15 cellular contexts compared by ENCODE assay signal in genomic region chr1:228308628-228309547, GRCh38.
DNase-seq lines count a peak whose midpoint lies in the region; ATAC-seq, FAIRE-seq and TF ChIP-seq lines count a peak whose summit lies in the region.
"Had no signal": no experiment of that assay in that cellular context is flagged by ENCODE, and none has a peak within 500 bp of the region (broad histone marks: within the 10 kb centered on the region; RNA-seq: fewer than 3 reads in every experiment).

No MANE protein-coding gene starts in this region.

- no peaks in the 10 kb centered on the region for H3K36me3 ChIP-seq in K562 (ENCODE audit: control insufficient read depth, insufficient read depth, low read length)
- H3K36me3 ChIP-seq in osteoblast (ENCODE audit: insufficient read depth, low read length) = no peaks in the 10 kb centered on the region

- H3K9me1 ChIP-seq in K562 (ENCODE audit: control insufficient read depth, insufficient read depth, low read length) = no peaks in the 10 kb centered on the region

- H3K4me1 Mint-ChIP-seq in activated naive CD4-positive, alpha-beta T cell treated with anti-CD3 and anti-CD28 coated beads, Interleukin-2, amount 10 ng/mL, durations not matched to agents 7 days and 5 days = no peaks in the 10 kb centered on the region
- H3K4me1 Mint-ChIP-seq in activated naive CD4-positive, alpha-beta T cell treated with anti-CD3 and anti-CD28 coated beads for 36 hours (ENCODE audit: low read depth) = no peaks in the 10 kb centered on the region
- H3K4me1 Mint-ChIP-seq: mesothelial cell of epicardium had no signal

- intact Hi-C loops in activated naive CD4-positive, alpha-beta T cell treated with anti-CD3 and anti-CD28 coated beads for 36 hours (cut with micrococcal nuclease) = no loop called here
- intact Hi-C loops in K562 (cut with micrococcal nuclease) = no loop called here

- peak; percentile 13 for DNase-seq in activated naive CD4-positive, alpha-beta T cell treated with anti-CD3 and anti-CD28 coated beads, Interleukin-2, amount 10 ng/mL, durations not matched to agents 7 days and 5 days
- DNase-seq in activated naive CD4-positive, alpha-beta T cell treated with anti-CD3 and anti-CD28 coated beads for 36 hours = no peak
- DNase-seq in HT-29 (ENCODE audit: low spot score) (peak; percentile 32), K562 (ENCODE audit: extremely low read depth in 1 of 4, low spot score in 3 of 4) (peak in 3 of 4 experiments; percentile 40 to 49 (median 41)), osteoblast (ENCODE audit: insufficient read length, low spot score, missing footprints) (peak; percentile 70), NCI-H2029 (lab: John Stamatoyannopoulos, UW) (no peak), cerebellar cortex (ENCODE audit: low spot score) (no peak)
- DNase-seq: activated naive CD4-positive, alpha-beta T cell treated with Interleukin-2 at 50 U/mL for 16 hours; hippocampal formation; OCI-M1; T-helper 9 cell had no signal

- no peak for TF ChIP-seq EP300 in K562 (IDR thresholded peaks at IDR 0.05; ENCODE audit: low read length)

- H3K27ac Mint-ChIP-seq in activated naive CD4-positive, alpha-beta T cell treated with anti-CD3 and anti-CD28 coated beads, Interleukin-2, amount 10 ng/mL, durations not matched to agents 7 days and 5 days = no peak overlapping the region
- H3K27ac Mint-ChIP-seq in activated naive CD4-positive, alpha-beta T cell treated with anti-CD3 and anti-CD28 coated beads for 36 hours = no peak overlapping the region
- H3K27ac Mint-ChIP-seq: mesothelial cell of epicardium had no signal

- H3K9me3 ChIP-seq in K562 (replicated peaks; ENCODE audit: control insufficient read depth, insufficient read depth, low read depth, low read length) (peaks cover 4% of the 10 kb centered on the region; the same call in 1 of the 2 replicates), osteoblast (ENCODE audit: low read depth, low read length) (peaks cover 2% of the 10 kb centered on the region)

- ATAC-seq in K562 = peak; percentile 69
- no peak for ATAC-seq in HG03521 (IDR thresholded peaks at IDR 0.05; ENCODE audit: unreplicated experiment)

- no TSS peak for BruUV-seq in K562 (replicated peaks; lab: Mats Ljungman, UMichigan)

- H3K27me3 ChIP-seq in K562 (ENCODE audit: control insufficient read depth in 2 of 2, insufficient read depth in 2 of 2, low read length in 2 of 2) (peaks cover 18 to 58% of the 10 kb centered on the region in 2 experiments; a peak in 4 of 5 replicates), osteoblast (ENCODE audit: insufficient read depth, low read length) (no peaks in the 10 kb centered on the region)

- H3K4me2 ChIP-seq in K562 (ENCODE audit: insufficient read depth, low read length) = no peak overlapping the region
- H3K4me2 ChIP-seq in osteoblast (ENCODE audit: insufficient read depth, low read length) = no peak overlapping the region

- no peak overlapping the region for H3K27ac ChIP-seq in K562 (ENCODE audit: extremely low read depth, low read depth, low read length)
- H3K27ac ChIP-seq in osteoblast (ENCODE audit: low read depth, low read length) = no peak overlapping the region
- H3K27ac ChIP-seq: esophagus muscularis mucosa had no signal

- no peak overlapping the region for H3K4me3 ChIP-seq in K562
- no peak overlapping the region for H3K4me3 ChIP-seq in osteoblast (ENCODE audit: insufficient read depth, low read length)
- H3K4me3 ChIP-seq: esophagus muscularis mucosa had no signal

- WGBS in K562 (ENCODE audit: insufficient coverage, low coverage, missing lambda C conversion rate) = under 1% methylated on average over 11 of the region's 11 CpGs

- no peak for FAIRE-seq in K562 (lab: Jason Lieb, UNC)
- FAIRE-seq: urothelium cell line had no signal

- TF ChIP-seq CTCF in K562 (IDR thresholded peaks at IDR 0.05 in 2 of 3, conservative IDR thresholded peaks at IDR 0.05 in 1 of 3; ENCODE audit: insufficient read depth in 2 of 3, low read depth in 1 of 3, low read length in 3 of 3) = peak; percentile 28 to 44 (median 36); a peak in 5 of 6 replicates
- no peak for TF ChIP-seq CTCF in osteoblast (IDR thresholded peaks at IDR 0.05; ENCODE audit: extremely low read depth, low read depth, low read length)

- 0 out of 4 replicates have a peak, but pooled peaks of 1 of the 2 experiments have one; percentile 10 for TF ChIP-seq RAD21 in K562 (CRISPR knock-in tag; conservative IDR thresholded peaks at IDR 0.05 in 1 of 2, IDR thresholded peaks at IDR 0.05 in 1 of 2)

- H3K27me3 Mint-ChIP-seq in activated naive CD4-positive, alpha-beta T cell treated with anti-CD3 and anti-CD28 coated beads, Interleukin-2, amount 10 ng/mL, durations not matched to agents 7 days and 5 days = no peaks in the 10 kb centered on the region
- no peaks in the 10 kb centered on the region for H3K27me3 Mint-ChIP-seq in activated naive CD4-positive, alpha-beta T cell treated with anti-CD3 and anti-CD28 coated beads for 36 hours (ENCODE audit: low read depth)

- H2AFZ ChIP-seq in K562 (ENCODE audit: low read depth, low read length) (no peak overlapping the region), osteoblast (ENCODE audit: low read length) (no peak overlapping the region)

- POLR2A ChIA-PET in K562 (lab: Yijun Ruan, JAX) = interaction anchor here (0.8 kb wide), 1 partner anchor 155 kb away, joined by 3 read pairs; no protein-coding TSS in a partner anchor

- no peaks in the 10 kb centered on the region for H3K36me3 Mint-ChIP-seq in activated naive CD4-positive, alpha-beta T cell treated with anti-CD3 and anti-CD28 coated beads, Interleukin-2, amount 10 ng/mL, durations not matched to agents 7 days and 5 days
- peaks cover 13% of the 10 kb centered on the region for H3K36me3 Mint-ChIP-seq in activated naive CD4-positive, alpha-beta T cell treated with anti-CD3 and anti-CD28 coated beads for 36 hours (ENCODE audit: low read depth)

- no peak overlapping the region for H3K9ac ChIP-seq in K562 (ENCODE audit: insufficient read depth in 1 of 2, low read depth in 2 of 2, low read length in 2 of 2)

- H3K4me3 Mint-ChIP-seq in activated naive CD4-positive, alpha-beta T cell treated with anti-CD3 and anti-CD28 coated beads, Interleukin-2, amount 10 ng/mL, durations not matched to agents 7 days and 5 days = no peak overlapping the region
- no peak overlapping the region for H3K4me3 Mint-ChIP-seq in activated naive CD4-positive, alpha-beta T cell treated with anti-CD3 and anti-CD28 coated beads for 36 hours
- H3K4me3 Mint-ChIP-seq: mesothelial cell of epicardium had no signal

- peaks cover 0 to 11% of the 10 kb centered on the region in 2 experiments; a peak in 1 of 5 replicates for H3K4me1 ChIP-seq in K562 (replicated peaks in 1 of 2; ENCODE audit: control insufficient read depth in 2 of 2, insufficient read depth in 2 of 2, low read length in 2 of 2)
- no peaks in the 10 kb centered on the region for H3K4me1 ChIP-seq in osteoblast (ENCODE audit: insufficient read depth, low read length)
- H3K4me1 ChIP-seq: esophagus muscularis mucosa had no signal

- H4K20me1 ChIP-seq in K562 (replicated peaks; ENCODE audit: control insufficient read depth, insufficient read depth, low read length) = no peaks in the 10 kb centered on the region
- no peaks in the 10 kb centered on the region for H4K20me1 ChIP-seq in osteoblast (ENCODE audit: insufficient read depth, low read length)

- H3K9me3 Mint-ChIP-seq in activated naive CD4-positive, alpha-beta T cell treated with anti-CD3 and anti-CD28 coated beads, Interleukin-2, amount 10 ng/mL, durations not matched to agents 7 days and 5 days = peaks cover 19% of the 10 kb centered on the region
- peaks cover 2% of the 10 kb centered on the region for H3K9me3 Mint-ChIP-seq in activated naive CD4-positive, alpha-beta T cell treated with anti-CD3 and anti-CD28 coated beads for 36 hours

- TF ChIP-seq POLR2A in K562 (conservative IDR thresholded peaks at IDR 0.05) = no peak

- H3K79me2 ChIP-seq in K562 (ENCODE audit: control insufficient read depth, insufficient read depth, low read length) (no peaks in the 10 kb centered on the region), osteoblast (ENCODE audit: insufficient read depth, low read length) (no peaks in the 10 kb centered on the region)

- CTCF ChIA-PET in activated naive CD4-positive, alpha-beta T cell treated with anti-CD3 and anti-CD28 coated beads, Interleukin-2, amount 10 ng/mL, durations not matched to agents 7 days and 5 days (lab: Charles Lee) = no interaction called here
- CTCF ChIA-PET in activated naive CD4-positive, alpha-beta T cell treated with anti-CD3 and anti-CD28 coated beads for 36 hours (lab: Charles Lee) = interaction anchor here (0.7 kb wide), 1 partner anchor 30 kb away, joined by 3 read pairs; no protein-coding TSS in a partner anchor
- CTCF ChIA-PET in K562 (lab: Yijun Ruan, JAX; ENCODE audit: low intra/inter-chr PET ratio) = no interaction called here

- in situ Hi-C loops in K562 (cut with MboI) = no loop called here

TF ChIP-seq in K562, 482 proteins besides CTCF, POLR2A, EP300 and RAD21:
- TF ChIP-seq E2F1 (CRISPR knock-in tag; IDR thresholded peaks at IDR 0.05) (no peak), ZSCAN32 (CRISPR knock-in tag; IDR thresholded peaks at IDR 0.05) (no peak), SIRT6 (IDR thresholded peaks at IDR 0.05; ENCODE audit: low read depth, low read length) (no peak), EHMT2 (IDR thresholded peaks at IDR 0.05) (0 out of 2 replicates have a peak, but pooled peaks have one; percentile 12), TARDBP (IDR thresholded peaks at IDR 0.05) (no peak), SRSF7 (optimal IDR thresholded peaks at IDR 0.05; ENCODE audit: low read depth, low read length) (no peak), SP2 (IDR thresholded peaks at IDR 0.05; ENCODE audit: extremely low read depth, low read depth, low read length, poor library complexity, severe bottlenecking) (no peak), FOXJ3 (CRISPR knock-in tag; IDR thresholded peaks at IDR 0.05) (no peak), CREM (IDR thresholded peaks at IDR 0.05; ENCODE audit: low read depth) (0 out of 2 replicates have a peak, but pooled peaks have one; percentile 18), KDM1A (IDR thresholded peaks at IDR 0.05) (no peak)

Comparison
In these comparisons a context has a peak if more than half of its experiments do, and no peak if none do; other contexts are left out.
1. DNase-seq: peak in activated naive CD4-positive, alpha-beta T cell treated with anti-CD3 and anti-CD28 coated beads, Interleukin-2, amount 10 ng/mL, durations not matched to agents 7 days and 5 days (single experiment), HT-29 (single experiment), K562 (3 of 4) and osteoblast (single experiment); none in activated naive CD4-positive, alpha-beta T cell treated with anti-CD3 and anti-CD28 coated beads for 36 hours (single experiment), NCI-H2029 (single experiment) and cerebellar cortex (single experiment).